In genomic region chr1:226420860-226421259, GRCh38 we compare ENCODE assay signal across 20 cellular contexts. TPM values are rescaled to one million over a fixed set of nuclear protein-coding genes. Genes with fewer than 3 reads are reported as not detected.
DNase-seq lines count a peak whose midpoint lies in the region; ATAC-seq, FAIRE-seq and TF ChIP-seq lines count a peak whose summit lies in the region.
"Had no signal": no experiment of that assay in that cellular context is flagged by ENCODE, and none has a peak within 500 bp of the region (broad histone marks: within the 10 kb centered on the region; RNA-seq: fewer than 3 reads in every experiment).

No MANE protein-coding gene starts in this region.

- TF ChIP-seq EP300 in GM12878 (IDR thresholded peaks at IDR 0.05; ENCODE audit: borderline replicate concordance in 1 of 2, control insufficient read depth in 1 of 2, low read depth in 2 of 2, low read length in 2 of 2), result no peak

- SMC1A ChIA-PET in GM12878 (lab: Charles Lee; ENCODE audit: uncharacterized antibody, unreplicated experiment), result no interaction called here

- H3K4me1 ChIP-seq in GM12878 (ENCODE audit: control insufficient read depth, insufficient read depth, low read length) (peaks cover 13% of the 10 kb centered on the region), mucosa of descending colon (ENCODE audit: low read depth) (no peaks in the 10 kb centered on the region)
- H3K4me1 ChIP-seq: A549, Peyer's patch, SJSA1 had no signal

- H3K9me3 ChIP-seq in GM12878 (replicated peaks; ENCODE audit: control insufficient read depth, insufficient read depth, low read length) (no peaks in the 10 kb centered on the region), mucosa of descending colon (no peaks in the 10 kb centered on the region)
- H3K9me3 ChIP-seq: A549, Peyer's patch, SJSA1 had no signal

- H3K27ac ChIP-seq in GM12878 (ENCODE audit: control insufficient read depth, insufficient read depth), result no peak overlapping the region
- H3K27ac ChIP-seq: A549, Peyer's patch, SJSA1 had no signal

- no peak for FAIRE-seq in GM12878 (lab: Jason Lieb, UNC)
- FAIRE-seq: A549, GM12892, GM18507 had no signal

- POLR2A ChIA-PET in GM12878 (lab: Charles Lee), result interaction anchor here (0.7 to 1.0 kb wide), 2 partner anchors 198 to 212 kb away, joined by 3 read pairs; no protein-coding TSS in a partner anchor

- RAD21 ChIA-PET in GM12878 (lab: Charles Lee; ENCODE audit: unreplicated experiment), result no interaction called here

- no peak for TF ChIP-seq RAD21 in GM12878 (IDR thresholded peaks at IDR 0.05; ENCODE audit: insufficient read depth, low read depth, low read length)

- no peak for ATAC-seq in GM12878
- ATAC-seq in mucosa of descending colon, result peak; percentile 47
- ATAC-seq in HG03045 (IDR thresholded peaks at IDR 0.05; ENCODE audit: unreplicated experiment), result no peak
- ATAC-seq in GM18498 (IDR thresholded peaks at IDR 0.05; ENCODE audit: unreplicated experiment), result no peak
- ATAC-seq: A549 had no signal

- no peak overlapping the region for H3K4me2 ChIP-seq in GM12878 (ENCODE audit: control insufficient read depth, insufficient read depth)
- H3K4me2 ChIP-seq: A549 had no signal

- no peaks in the 10 kb centered on the region for H3K79me2 ChIP-seq in GM12878 (ENCODE audit: control insufficient read depth, insufficient read depth, low read length)

- no peaks in the 10 kb centered on the region for H3K27me3 ChIP-seq in GM12878 (replicated peaks in 1 of 2; ENCODE audit: control insufficient read depth in 2 of 2, insufficient read depth in 2 of 2, low read length in 1 of 2)
- H3K27me3 ChIP-seq: Peyer's patch had no signal

- no TSS peak for BruUV-seq in GM12878 (replicated peaks; lab: Mats Ljungman, UMichigan)

- TF ChIP-seq CTCF in GM12878 (IDR thresholded peaks at IDR 0.05 in 2 of 3, conservative IDR thresholded peaks at IDR 0.05 in 1 of 3; ENCODE audit: control insufficient read depth in 2 of 3, extremely low read depth in 1 of 3, insufficient read depth in 1 of 3, low read depth in 3 of 3, low read length in 3 of 3) (no peak), mucosa of descending colon (IDR thresholded peaks at IDR 0.05) (no peak)

- no peak overlapping the region for H3K4me3 ChIP-seq in GM12878
- H3K4me3 ChIP-seq in mucosa of descending colon, result no peak overlapping the region
- H3K4me3 ChIP-seq: A549, Peyer's patch, SJSA1 had no signal

- H4K20me1 ChIP-seq in GM12878 (ENCODE audit: control insufficient read depth, insufficient read depth), result no peaks in the 10 kb centered on the region

- no peak overlapping the region for H3K9ac ChIP-seq in GM12878 (ENCODE audit: control insufficient read depth, insufficient read depth, low read length)

- TF ChIP-seq POLR2A in GM12878 (IDR thresholded peaks at IDR 0.05; ENCODE audit: low read depth, low read length), result no peak

- intact Hi-C loops in GM12878 (cut with micrococcal nuclease; ENCODE audit: unreplicated experiment), result no loop called here
- intact Hi-C loops in mucosa of descending colon (cut with DNase I, micrococcal nuclease), result loop anchor here in 1 of 2 donors (10.0 kb wide), 2 partner anchors 114 to 194 kb away; no protein-coding TSS in a partner anchor

- DNase-seq in G401 (ENCODE audit: low spot score) (peak; percentile 58), NCI-H2171 treated with DMSO at 0.1 percent for 48 hours (lab: John Stamatoyannopoulos, UW) (peak; percentile 96), GM12878 (ENCODE audit: low read depth, low spot score) (no peak), mucosa of descending colon (no peak), activated gamma-delta T cell (lab: John Stamatoyannopoulos, UW) (no peak)
- DNase-seq in stimulated activated CD4-positive, alpha-beta T cell treated with anti-CD3 and anti-CD28 coated beads, Interleukin-12 subunit alpha, Interleukin-12 subunit beta, amount 100 ng/mL, for 4 hours, result no peak
- DNase-seq: DMS79 treated with DMSO at 0.1 percent for 48 hours, GOT3, HCEC 1CT, MM.1S, NCI-H1105 treated with DMSO at 0.1 percent for 48 hours, NCI-H2029 treated with DMSO at 0.1 percent for 48 hours, Peyer's patch, T-helper 1 cell had no signal

- WGBS in GM12878 (ENCODE audit: insufficient coverage, insufficient replicate concordance, low lambda C conversion rate, missing lambda C conversion rate), result 55% methylated on average over 4 of the region's 4 CpGs

- H3K36me3 ChIP-seq in GM12878 (ENCODE audit: control insufficient read depth in 2 of 2, insufficient read depth in 2 of 2, low read length in 1 of 2) (no peaks in the 10 kb centered on the region), mucosa of descending colon (ENCODE audit: low read depth) (no peaks in the 10 kb centered on the region)
- H3K36me3 ChIP-seq: Peyer's patch, SJSA1 had no signal

- H2AFZ ChIP-seq in GM12878 (ENCODE audit: control insufficient read depth, low read depth, low read length), result no peak overlapping the region

- CTCF ChIA-PET in GM12878 (lab: Yijun Ruan, JAX), result interaction anchor here (1.8 kb wide), 1 partner anchor 295 kb away, joined by 4 read pairs; no protein-coding TSS in a partner anchor

- in situ Hi-C loops in G401 (cut with HindIII; ENCODE audit: low sequenced_read_pairs), result no loop called here
- in situ Hi-C loops in GM12878 (cut with MboI), result no loop called here

TF ChIP-seq in GM12878, 131 proteins besides CTCF, POLR2A, EP300 and RAD21:
- TF ChIP-seq SPI1 (IDR thresholded peaks at IDR 0.05; ENCODE audit: borderline replicate concordance, insufficient read depth, low read depth, low read length), result peak; percentile 23; the same call in 1 of the 2 replicates
- no peak for TF ChIP-seq STAT1 (conservative IDR thresholded peaks at IDR 0.05)

RNA-seq across cellular contexts. Expression of gene PARP1, which starts 13.0 kb away (rescaled TPM):
- total RNA-seq in G401 (2014; rRNA removed; shearing (Covaris generic)), result 156 and 218 TPM in 2 replicates
- total RNA-seq in GM12878 (2013; cell fraction: nucleolus; rRNA removed), result 112 and 136 TPM in 2 replicates
- total RNA-seq in GM12878 (2014; rRNA removed) (283 and 287 TPM in 2 replicates), GM12878 (2014; rRNA removed; fragmentation: Illumina TruSeq; extraction: Trizol) (171 and 183 TPM in 2 replicates), GM12878 (2021) (268 and 270 TPM in 2 replicates), mucosa of descending colon (10 to 100 TPM; 35.8 to 81.2 (median 63.2) TPM)
- 66.0 TPM for polyA plus RNA-seq in GM12878 (2011; ENCODE audit: low read depth)
- polyA plus RNA-seq in GM12878 (2011; rRNA removed) (116 and 202 TPM in 2 replicates), GM12878 (2014; fragmentation: Illumina TruSeq; extraction: Trizol) (253 and 260 TPM in 2 replicates), GM12878 (2014; fragmentation: Nextera tagmentation; extraction: Ambion mirVana) (100 to 1,000 TPM; 113 to 170 TPM), GM12878 (2014; rRNA removed) (281 and 350 TPM in 2 replicates), GM12878 (2016; fragmentation: Nextera tagmentation; extraction: Ambion mirVana) (100 to 1,000 TPM; 271 to 274 TPM)
- polyA plus RNA-seq in GM12878 (2011; cell fraction: cytosol; rRNA removed), result 270 and 276 TPM in 2 replicates
- polyA plus RNA-seq in GM12878 (2011; cell fraction: nucleus; rRNA removed), result 172 and 285 TPM in 2 replicates
- polyA plus RNA-seq in GM12878 (2012), result 121 and 128 TPM in 2 replicates
- 185 and 231 TPM in 2 replicates for polyA minus RNA-seq in GM12878 (2011; rRNA and poly(A)+ RNA removed)
- 74.6 and 90.0 TPM in 2 replicates for polyA minus RNA-seq in GM12878 (2011; cell fraction: cytosol; rRNA and poly(A)+ RNA removed)
- 83.4 and 139 TPM in 2 replicates for polyA minus RNA-seq in GM12878 (2011; cell fraction: nucleus; rRNA and poly(A)+ RNA removed)

Comparison
In these comparisons a context has a peak if more than half of its experiments do, and no peak if none do; other contexts are left out.
1. DNase-seq: peak in G401 (single experiment) and NCI-H2171 treated with DMSO at 0.1 percent for 48 hours (single experiment); none in GM12878 (single experiment), mucosa of descending colon (0 of 3), activated gamma-delta T cell (single experiment) and stimulated activated CD4-positive, alpha-beta T cell treated with anti-CD3 and anti-CD28 coated beads, Interleukin-12 subunit alpha, Interleukin-12 subunit beta, amount 100 ng/mL, for 4 hours (single experiment).